Comparison of ENCODE assay signal across 1 cellular context in the genomic region with DNA sequence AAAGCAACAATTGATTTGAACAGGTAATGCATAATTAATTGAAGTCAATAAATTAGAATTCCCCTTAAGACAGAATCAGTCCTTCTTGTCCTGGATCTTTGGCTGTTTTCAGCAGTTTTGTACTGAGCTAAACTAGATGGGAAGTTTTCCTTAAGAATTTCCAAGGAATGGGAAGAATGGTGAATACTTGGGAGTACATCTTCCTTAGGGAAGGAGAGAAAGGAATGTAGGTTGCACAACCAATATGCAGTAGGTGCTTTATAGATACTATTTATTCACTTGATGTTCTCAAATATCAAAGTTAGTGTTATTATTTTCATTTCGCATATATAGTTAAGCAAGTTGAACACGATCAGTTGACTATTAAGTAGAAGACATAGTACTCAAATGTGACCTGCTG.
TF ChIP-seq lines count a peak whose summit lies in the region.

No MANE protein-coding gene starts in this region.

TF ChIP-seq in SK-N-SH treated with all-trans-retinoic acid at 6 μM for 48 hours, 23 proteins besides CTCF, POLR2A, EP300 and RAD21 (continued from another document):
- no peak for TF ChIP-seq CSRNP3 (CRISPR knock-in tag; IDR thresholded peaks at IDR 0.05)
- TF ChIP-seq SNAI2 (CRISPR knock-in tag; IDR thresholded peaks at IDR 0.05) = no peak
- TF ChIP-seq ZFP30 (CRISPR knock-in tag; IDR thresholded peaks at IDR 0.05) = no peak
- TF ChIP-seq BACH2 (CRISPR knock-in tag; IDR thresholded peaks at IDR 0.05; ENCODE audit: borderline replicate concordance) = no peak
